Comparison of ENCODE assay signal across 5 cellular contexts in genomic region chr11:26977209-26977608, GRCh38. TPM values are rescaled to one million over a fixed set of nuclear protein-coding genes. Genes with fewer than 3 reads are reported as not detected.
"Had no signal": no experiment of that assay in that cellular context is flagged by ENCODE, and none has a peak within 500 bp of the region (broad histone marks: within the 10 kb centered on the region; RNA-seq: fewer than 3 reads in every experiment).

No MANE protein-coding gene starts in this region.

RNA-seq across cellular contexts. Expression of gene FIBIN, which starts 16.7 kb away (rescaled TPM):
- total RNA-seq: naive thymus-derived CD4-positive, alpha-beta T cell; natural killer cell treated with Interleukin-12 subunit alpha and Interleukin-12 subunit beta and Interleukin-15 and Interleukin-18, amount 100 ng/mL, for 72 hours; pulmonary artery endothelial cell had no signal
- polyA plus RNA-seq: immature natural killer cell; naive thymus-derived CD4-positive, alpha-beta T cell; neural cell had no signal
